In genomic region chr12:92147491-92147890, GRCh38 we compare ENCODE assay signal across 8 cellular contexts. TPM values are rescaled to one million over a fixed set of nuclear protein-coding genes. Genes with fewer than 3 reads are reported as not detected.
A peak's percentile ranks its signal among the peaks of the same experiment; 100 is the strongest.
DNase-seq lines count a peak whose midpoint lies in the region; ATAC-seq and TF ChIP-seq lines count a peak whose summit lies in the region.

No MANE protein-coding gene starts in this region.

- no peak for TF ChIP-seq POLR2A in breast epithelium (IDR thresholded peaks at IDR 0.05)

- no peaks in the 10 kb centered on the region for H3K9me3 ChIP-seq in HEK293 (ENCODE audit: control insufficient read depth, insufficient read depth, low read depth, low read length)
- H3K9me3 ChIP-seq in breast epithelium = no peaks in the 10 kb centered on the region

- no peak for ATAC-seq in HG03354 (IDR thresholded peaks at IDR 0.05; ENCODE audit: poor library complexity, severe bottlenecking, unreplicated experiment)

- CTCF ChIA-PET in HEK293 (lab: Yijun Ruan, JAX) = interaction anchor here (0.6 to 1.1 kb wide), 2 partner anchors 422 to 695 kb away, joined by 3 to 5 read pairs; no protein-coding TSS in a partner anchor

- no peak overlapping the region for H3K4me3 ChIP-seq in HEK293 (ENCODE audit: low read depth, low read length)
- peak overlapping the region in 2 of 3 donors; percentile 36 to 66 for H3K4me3 ChIP-seq in breast epithelium

- H3K36me3 ChIP-seq in HEK293 (ENCODE audit: control insufficient read depth in 2 of 2, insufficient read depth in 1 of 2, low read length in 2 of 2) = peaks cover 5 to 16% of the 10 kb centered on the region in 2 experiments; a peak in 2 of 3 replicates
- H3K36me3 ChIP-seq in breast epithelium = no peaks in the 10 kb centered on the region

- peaks cover 28 to 31% of the 10 kb centered on the region in 2 donors for H3K36me3 Mint-ChIP-seq in CD14-positive monocyte
- peaks cover 11% of the 10 kb centered on the region for H3K36me3 Mint-ChIP-seq in neural crest cell (ENCODE audit: low read depth)

- POLR2A ChIA-PET in HEK293 (lab: Yijun Ruan, JAX) = interaction anchor here (0.6 kb wide), 1 partner anchor 122 kb away, joined by 3 read pairs; no protein-coding TSS in a partner anchor

- H3K4me1 Mint-ChIP-seq in CD14-positive monocyte (peaks cover 26% of the 10 kb centered on the region), neural crest cell (peaks cover 47% of the 10 kb centered on the region)

- H3K27ac Mint-ChIP-seq in CD14-positive monocyte = peak overlapping the region; percentile 74 to 98 (median 96)
- H3K27ac Mint-ChIP-seq in neural crest cell (ENCODE audit: unreplicated experiment) = peak overlapping the region; percentile 80

- no peaks in the 10 kb centered on the region for H3K27me3 ChIP-seq in breast epithelium

- H3K9me3 Mint-ChIP-seq in CD14-positive monocyte = peaks cover 0 to 3% (median 0%) of the 10 kb centered on the region in 7 donors
- H3K9me3 Mint-ChIP-seq in neural crest cell = no peaks in the 10 kb centered on the region

- H3K27me3 Mint-ChIP-seq in CD14-positive monocyte (ENCODE audit: low read depth in 3 of 3) = peaks cover 0 to 4% (median 2%) of the 10 kb centered on the region in 3 donors
- H3K27me3 Mint-ChIP-seq in neural crest cell (ENCODE audit: low read depth) = peaks cover 4% of the 10 kb centered on the region

- intact Hi-C loops in CD14-positive monocyte (cut with micrococcal nuclease) = loop anchor here (2.0 to 10.0 kb wide), 8 partner anchors 87 to 780 kb away; partner anchors contain the start of gene EEA1 (in 1 of the 2)
- intact Hi-C loops in breast epithelium (cut with DNase I; ENCODE audit: low total_unique reads) = no loop called here

- H3K4me1 ChIP-seq in HEK293 (ENCODE audit: control insufficient read depth, insufficient read depth, low read length) (no peaks in the 10 kb centered on the region; the same call in 1 of the 2 replicates), breast epithelium (no peaks in the 10 kb centered on the region)

- H3K27ac ChIP-seq in HEK293 (ENCODE audit: extremely low read depth, low read depth, low read length) (no peak overlapping the region), breast epithelium (no peak overlapping the region)

- DNase-seq in CD14-positive monocyte (ENCODE audit: low spot score) (no peak), breast epithelium (ENCODE audit: low spot score in 2 of 2) (no peak), neural crest cell (ENCODE audit: low read depth, low spot score) (no peak), SHP77 (lab: John Stamatoyannopoulos, UW) (no peak), NOMO-1 treated with dmso at 0.1 percent for 144 hours (lab: John Stamatoyannopoulos, UW; ENCODE audit: unreplicated experiment) (no peak), NCI-H2029 (lab: John Stamatoyannopoulos, UW) (no peak)

- H3K4me3 Mint-ChIP-seq in CD14-positive monocyte (peak overlapping the region; percentile 98 to 99), neural crest cell (peak overlapping the region; percentile 99)

- TF ChIP-seq CTCF in CD14-positive monocyte (IDR thresholded peaks at IDR 0.05) (no peak), HEK293 (tag by site-specific recombination; IDR thresholded peaks at IDR 0.05) (no peak), breast epithelium (IDR thresholded peaks at IDR 0.05) (no peak), neural crest cell (conservative IDR thresholded peaks at IDR 0.05) (no peak)

TF ChIP-seq in HEK293, 187 proteins besides CTCF, POLR2A, EP300 and RAD21:
- TF ChIP-seq KLF1 (tag by site-specific recombination; IDR thresholded peaks at IDR 0.05) (no peak), PRDM6 (tag by site-specific recombination; IDR thresholded peaks at IDR 0.05) (peak; percentile 53)
TF ChIP-seq in HEK293: peak in this region for 1.

RNA-seq across cellular contexts. Expression of gene BTG1, which starts 1.8 kb away (rescaled TPM):
- 100 to 1,000 TPM; 189 to 192 TPM for polyA plus RNA-seq in CD14-positive monocyte
- total RNA-seq in breast epithelium (100 to 1,000 TPM in 1 of 3 donors, 10 to 100 TPM in 2; 83.9 to 106 (median 96.3) TPM), neural crest cell (95.1 and 95.7 TPM in 2 replicates)
